In genomic region chr3:129120254-129121004, GRCh38 we compare ENCODE assay signal across 8 cellular contexts. TPM values are rescaled to one million over a fixed set of nuclear protein-coding genes. Genes with fewer than 3 reads are reported as not detected.
DNase-seq lines count a peak whose midpoint lies in the region; ATAC-seq and TF ChIP-seq lines count a peak whose summit lies in the region.

No MANE protein-coding gene starts in this region.

- H3K27me3 Mint-ChIP-seq in naive thymus-derived CD8-positive, alpha-beta T cell: no peaks in the 10 kb centered on the region
- H3K27me3 Mint-ChIP-seq in stimulated activated naive B cell treated with anti-CD40 and anti-IgM and Interleukin-4, amounts not matched to agents 10 μg/mL and 1 μg/mL and 100 μg/mL, for 72 hours: no peaks in the 10 kb centered on the region

- peak overlapping the region; percentile 65 for H2AFZ ChIP-seq in PC-3 (ENCODE audit: low read length)

- TF ChIP-seq CTCF in AG04450 (IDR thresholded peaks at IDR 0.05; ENCODE audit: low read depth, low read length) (0 out of 2 replicates have a peak, but pooled peaks have one; percentile 29), PC-3 (conservative IDR thresholded peaks at IDR 0.05; ENCODE audit: low read depth, low read length) (no peak), fibroblast of mammary gland (conservative IDR thresholded peaks at IDR 0.05; ENCODE audit: control insufficient read depth, insufficient read depth, low read depth, low read length) (peak; percentile 23)

- H3K9me3 ChIP-seq in AG04450 (ENCODE audit: control insufficient read depth, insufficient read depth, low read length) (no peaks in the 10 kb centered on the region; the same call in 1 of the 2 replicates), PC-3 (ENCODE audit: low read length) (no peaks in the 10 kb centered on the region)

- ATAC-seq in GM18858 (IDR thresholded peaks at IDR 0.05; ENCODE audit: unreplicated experiment) (peak; percentile 51), HG03066 (IDR thresholded peaks at IDR 0.05; ENCODE audit: low read depth, unreplicated experiment) (peak; percentile 75), PC-3 (peak; percentile 57)
- ATAC-seq in naive thymus-derived CD8-positive, alpha-beta T cell: peak; percentile 51 to 60
- ATAC-seq in stimulated activated naive B cell treated with anti-CD40 and anti-IgM and Interleukin-4, amounts not matched to agents 10 μg/mL and 1 μg/mL and 100 μg/mL, for 72 hours (replicated peaks): peak; percentile 70 to 72

- H4K20me1 ChIP-seq in PC-3 (ENCODE audit: low read length): no peaks in the 10 kb centered on the region

- peak overlapping the region; percentile 83 to 99 (median 94) for H3K4me3 Mint-ChIP-seq in naive thymus-derived CD8-positive, alpha-beta T cell
- peak overlapping the region; percentile 88 to 91 for H3K4me3 Mint-ChIP-seq in stimulated activated naive B cell treated with anti-CD40 and anti-IgM and Interleukin-4, amounts not matched to agents 10 μg/mL and 1 μg/mL and 100 μg/mL, for 72 hours

- H3K9ac ChIP-seq in PC-3 (ENCODE audit: low read length): peak overlapping the region; percentile 74

- no peaks in the 10 kb centered on the region for H3K27me3 ChIP-seq in AG04450 (ENCODE audit: control insufficient read depth, insufficient read depth, low read length)
- no peaks in the 10 kb centered on the region for H3K27me3 ChIP-seq in PC-3 (ENCODE audit: low read length)

- no peaks in the 10 kb centered on the region for H3K9me2 ChIP-seq in PC-3 (replicated peaks; ENCODE audit: low read length)

- no peaks in the 10 kb centered on the region for H3K36me3 ChIP-seq in PC-3 (ENCODE audit: low read depth, low read length)

- peaks cover 16% of the 10 kb centered on the region for H3K4me1 ChIP-seq in PC-3 (ENCODE audit: insufficient read depth, low read length)

- POLR2A ChIA-PET in AG04450 (lab: Yijun Ruan, JAX): interaction anchor here (0.5 to 0.7 kb wide), 2 partner anchors 11 to 512 kb away, joined by 3 read pairs; no protein-coding TSS in a partner anchor
- POLR2A ChIA-PET in PC-3 (lab: Charles Lee; ENCODE audit: unreplicated experiment): interaction anchor here (0.7 kb wide), 1 partner anchor 23 kb away, joined by 3 read pairs; no protein-coding TSS in a partner anchor
- POLR2A ChIA-PET in naive thymus-derived CD8-positive, alpha-beta T cell (lab: Charles Lee): interaction anchor here (0.6 to 9.8 kb wide), 37 partner anchors 8 to 1448 kb away, joined by 3 to 140 read pairs (median 8); partner anchors contain the start of genes ABTB1, CFAP92, CNBP and COPG1

- TSS peak; percentile 97 for BruUV-seq in PC-3 (replicated peaks; lab: Mats Ljungman, UMichigan)

- H3K79me2 ChIP-seq in PC-3 (ENCODE audit: low read length): peaks cover 33% of the 10 kb centered on the region

- intact Hi-C loops in PC-3 (cut with micrococcal nuclease): loop anchor here (2.0 kb wide), 2 partner anchors 68 to 128 kb away; partner anchors contain the start of gene COPG1

- no peaks in the 10 kb centered on the region for H3K9me3 Mint-ChIP-seq in naive thymus-derived CD8-positive, alpha-beta T cell
- no peaks in the 10 kb centered on the region for H3K9me3 Mint-ChIP-seq in stimulated activated naive B cell treated with anti-CD40 and anti-IgM and Interleukin-4, amounts not matched to agents 10 μg/mL and 1 μg/mL and 100 μg/mL, for 72 hours

- DNase-seq in AG04450 (ENCODE audit: low read depth, low spot score) (peak; percentile 55), PC-3 (peak; percentile 88), activated T-helper 1 cell treated with Interleukin-2 at 50 U/mL for 16 hours (ENCODE audit: low read depth) (peak; percentile 84), fibroblast of mammary gland (ENCODE audit: low read depth) (peak; percentile 88)
- peak; percentile 73 to 96 (median 87) for DNase-seq in naive thymus-derived CD8-positive, alpha-beta T cell
- DNase-seq in stimulated activated naive B cell treated with anti-CD40 and anti-IgM and Interleukin-4, amounts not matched to agents 10 μg/mL and 1 μg/mL and 100 μg/mL, for 72 hours: peak; percentile 87

- peaks cover 21 to 68% (median 37%) of the 10 kb centered on the region in 4 donors for H3K4me1 Mint-ChIP-seq in naive thymus-derived CD8-positive, alpha-beta T cell
- peaks cover 44 to 59% of the 10 kb centered on the region in 2 donors for H3K4me1 Mint-ChIP-seq in stimulated activated naive B cell treated with anti-CD40 and anti-IgM and Interleukin-4, amounts not matched to agents 10 μg/mL and 1 μg/mL and 100 μg/mL, for 72 hours

- H3K27ac ChIP-seq in AG04450 (ENCODE audit: low read depth, low read length): peak overlapping the region; percentile 70
- peak overlapping the region; percentile 83 for H3K27ac ChIP-seq in PC-3 (ENCODE audit: low read length)

- H3K27ac Mint-ChIP-seq in naive thymus-derived CD8-positive, alpha-beta T cell: peak overlapping the region; percentile 88 to 99 (median 98)
- peak overlapping the region; percentile 93 for H3K27ac Mint-ChIP-seq in stimulated activated naive B cell treated with anti-CD40 and anti-IgM and Interleukin-4, amounts not matched to agents 10 μg/mL and 1 μg/mL and 100 μg/mL, for 72 hours

- H3F3A ChIP-seq in PC-3 (ENCODE audit: low read length, unreplicated experiment): no peaks in the 10 kb centered on the region

- peak overlapping the region; percentile 84 for H3K4me3 ChIP-seq in AG04450 (ENCODE audit: low read depth, low read length)
- H3K4me3 ChIP-seq in PC-3 (ENCODE audit: low read length): peak overlapping the region; percentile 75
- peak overlapping the region; percentile 76 for H3K4me3 ChIP-seq in fibroblast of mammary gland (ENCODE audit: control insufficient read depth, low read depth, low read length)

- peak overlapping the region; percentile 87 for H3K4me2 ChIP-seq in PC-3 (ENCODE audit: low read length)

- CTCF ChIA-PET in AG04450 (lab: Charles Lee) (interaction anchor here (1.0 to 7.0 kb wide), 5 partner anchors 42 to 149 kb away, joined by 3 to 84 read pairs (median 9); no protein-coding TSS in a partner anchor), PC-3 (lab: Charles Lee) (no interaction called here)

- H3K36me3 Mint-ChIP-seq in naive thymus-derived CD8-positive, alpha-beta T cell: peaks cover 28 to 36% (median 30%) of the 10 kb centered on the region in 3 donors
- peaks cover 19 to 20% of the 10 kb centered on the region in 2 donors for H3K36me3 Mint-ChIP-seq in stimulated activated naive B cell treated with anti-CD40 and anti-IgM and Interleukin-4, amounts not matched to agents 10 μg/mL and 1 μg/mL and 100 μg/mL, for 72 hours

RNA-seq across cellular contexts. Expression of gene RAB43, which starts 1.2 kb away (rescaled TPM):
- 6.9 and 14.6 TPM in 2 replicates for polyA plus RNA-seq in AG04450 (2011; rRNA removed)
- polyA minus RNA-seq in AG04450 (2011; rRNA and poly(A)+ RNA removed): 6.6 and 7.0 TPM in 2 replicates
- total RNA-seq in PC-3 (2014; rRNA removed): 22.4 and 26.6 TPM in 2 replicates
- 100 to 1,000 TPM; 122 to 130 TPM for total RNA-seq in naive thymus-derived CD8-positive, alpha-beta T cell
- polyA plus RNA-seq in naive thymus-derived CD8-positive, alpha-beta T cell: 10 to 100 TPM; 15.7 to 43.1 (median 27.5) TPM

RNA-seq across cellular contexts. Expression of gene ISY1, which starts 40.4 kb away (rescaled TPM):
- 29.7 and 34.3 TPM in 2 replicates for polyA plus RNA-seq in AG04450 (2011; rRNA removed)
- 16.1 and 16.2 TPM in 2 replicates for polyA minus RNA-seq in AG04450 (2011; rRNA and poly(A)+ RNA removed)
- 17.1 and 18.1 TPM in 2 replicates for total RNA-seq in PC-3 (2014; rRNA removed)
- 10 to 100 TPM; 47.1 to 47.2 TPM for total RNA-seq in naive thymus-derived CD8-positive, alpha-beta T cell
- 100 to 1,000 TPM; 101 to 119 (median 107) TPM for polyA plus RNA-seq in naive thymus-derived CD8-positive, alpha-beta T cell

RNA-seq across cellular contexts. Expression of gene GP9, which starts 59.9 kb away (rescaled TPM):
- polyA plus RNA-seq in AG04450 (2011; rRNA removed): not detected in 2 replicates
- not detected in 2 replicates for polyA minus RNA-seq in AG04450 (2011; rRNA and poly(A)+ RNA removed)
- not detected in 2 replicates for total RNA-seq in PC-3 (2014; rRNA removed)
- total RNA-seq in naive thymus-derived CD8-positive, alpha-beta T cell: not detected
- polyA plus RNA-seq in naive thymus-derived CD8-positive, alpha-beta T cell: not detected

Comparison
In these comparisons a context has a peak if more than half of its experiments do, and no peak if none do; other contexts are left out.
1. Peak in every context shown above with its lines: DNase-seq, ATAC-seq, H3K4me3 ChIP-seq and H3K27ac ChIP-seq.